1 cellular context compared by ENCODE assay signal in genomic region chr6:148947621-148948444, GRCh38.
TF ChIP-seq lines count a peak whose summit lies in the region.

No MANE protein-coding gene starts in this region.

TF ChIP-seq in HepG2, 621 proteins besides CTCF, POLR2A, EP300 and RAD21 (continued from another document):
- TF ChIP-seq ZNF18 (CRISPR knock-in tag; IDR thresholded peaks at IDR 0.05; ENCODE audit: insufficient replicate concordance) (no peak), MAF1 (CRISPR knock-in tag; IDR thresholded peaks at IDR 0.05; ENCODE audit: borderline replicate concordance) (no peak), ATF2 (CRISPR knock-in tag; IDR thresholded peaks at IDR 0.05) (0 out of 2 replicates have a peak, but pooled peaks have one; percentile 24), ELF1 (CRISPR knock-in tag; IDR thresholded peaks at IDR 0.05) (peak; percentile 22; the same call in 1 of the 2 replicates), EEA1 (CRISPR knock-in tag; IDR thresholded peaks at IDR 0.05; ENCODE audit: borderline replicate concordance) (no peak), BRF2 (CRISPR knock-in tag; IDR thresholded peaks at IDR 0.05) (no peak), FOSL2 (CRISPR knock-in tag; IDR thresholded peaks at IDR 0.05) (0 out of 2 replicates have a peak, but pooled peaks have one; percentile 11), MYNN (CRISPR knock-in tag; IDR thresholded peaks at IDR 0.05; ENCODE audit: low read depth) (0 out of 2 replicates have a peak, but pooled peaks have one; percentile 73), ERF (CRISPR knock-in tag; IDR thresholded peaks at IDR 0.05) (no peak), ZFP62 (CRISPR knock-in tag; IDR thresholded peaks at IDR 0.05) (no peak), ZNF136 (CRISPR knock-in tag; IDR thresholded peaks at IDR 0.05; ENCODE audit: low read depth) (no peak), PAX8 (CRISPR knock-in tag; IDR thresholded peaks at IDR 0.05; ENCODE audit: borderline replicate concordance) (no peak), RFX1 (IDR thresholded peaks at IDR 0.05) (no peak), NBN (conservative IDR thresholded peaks at IDR 0.05) (no peak), ZNF563 (CRISPR knock-in tag; IDR thresholded peaks at IDR 0.05) (no peak), ETV5 (CRISPR knock-in tag; IDR thresholded peaks at IDR 0.05; ENCODE audit: borderline replicate concordance) (0 out of 2 replicates have a peak, but pooled peaks have one; percentile 28), TCF7 (IDR thresholded peaks at IDR 0.05; ENCODE audit: low read depth) (no peak), IRX3 (CRISPR knock-in tag; IDR thresholded peaks at IDR 0.05; ENCODE audit: borderline replicate concordance, low read depth) (no peak), HOXA5 (CRISPR knock-in tag; IDR thresholded peaks at IDR 0.05) (peak; percentile 85; the same call in 1 of the 2 replicates), GABPB1 (CRISPR knock-in tag; IDR thresholded peaks at IDR 0.05) (peak; percentile 27; the same call in 1 of the 2 replicates), ZNF501 (CRISPR knock-in tag; IDR thresholded peaks at IDR 0.05) (0 out of 2 replicates have a peak, but pooled peaks have one; percentile 40), AGO1 (IDR thresholded peaks at IDR 0.05; ENCODE audit: low read depth, low read length, poor library complexity, severe bottlenecking) (no peak), ZNF567 (CRISPR knock-in tag; IDR thresholded peaks at IDR 0.05; ENCODE audit: borderline replicate concordance) (0 out of 2 replicates have a peak, but pooled peaks have one; percentile 67), TSC22D2 (CRISPR knock-in tag; IDR thresholded peaks at IDR 0.05; ENCODE audit: borderline replicate concordance) (peak; percentile 86; the same call in 1 of the 2 replicates), MAX (IDR thresholded peaks at IDR 0.05) (peak; percentile 25; the same call in 1 of the 2 replicates), PCBP1 (IDR thresholded peaks at IDR 0.05; ENCODE audit: borderline replicate concordance, low read depth, low read length) (no peak), GLI4 (CRISPR knock-in tag; IDR thresholded peaks at IDR 0.05; ENCODE audit: borderline replicate concordance) (no peak), IRF2 (CRISPR knock-in tag; IDR thresholded peaks at IDR 0.05) (peak; percentile 68; the same call in 1 of the 2 replicates), SOX13 (IDR thresholded peaks at IDR 0.05) (no peak), SOX13 (CRISPR knock-in tag; conservative IDR thresholded peaks at IDR 0.05 in 1 of 2, IDR thresholded peaks at IDR 0.05 in 1 of 2) (no peak), LCORL (IDR thresholded peaks at IDR 0.05) (no peak), LCORL (CRISPR knock-in tag; IDR thresholded peaks at IDR 0.05) (0 out of 2 replicates have a peak, but pooled peaks have one; percentile 15)
- TF ChIP-seq, protein P1, sequence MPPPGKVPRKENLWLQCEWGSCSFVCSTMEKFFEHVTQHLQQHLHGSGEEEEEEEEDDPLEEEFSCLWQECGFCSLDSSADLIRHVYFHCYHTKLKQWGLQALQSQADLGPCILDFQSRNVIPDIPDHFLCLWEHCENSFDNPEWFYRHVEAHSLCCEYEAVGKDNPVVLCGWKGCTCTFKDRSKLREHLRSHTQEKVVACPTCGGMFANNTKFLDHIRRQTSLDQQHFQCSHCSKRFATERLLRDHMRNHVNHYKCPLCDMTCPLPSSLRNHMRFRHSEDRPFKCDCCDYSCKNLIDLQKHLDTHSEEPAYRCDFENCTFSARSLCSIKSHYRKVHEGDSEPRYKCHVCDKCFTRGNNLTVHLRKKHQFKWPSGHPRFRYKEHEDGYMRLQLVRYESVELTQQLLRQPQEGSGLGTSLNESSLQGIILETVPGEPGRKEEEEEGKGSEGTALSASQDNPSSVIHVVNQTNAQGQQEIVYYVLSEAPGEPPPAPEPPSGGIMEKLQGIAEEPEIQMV (CRISPR knock-in tag; IDR thresholded peaks at IDR 0.05; ENCODE audit: low read depth) = 0 out of 2 replicates have a peak, but pooled peaks have one; percentile 19
- TF ChIP-seq, protein P2, sequence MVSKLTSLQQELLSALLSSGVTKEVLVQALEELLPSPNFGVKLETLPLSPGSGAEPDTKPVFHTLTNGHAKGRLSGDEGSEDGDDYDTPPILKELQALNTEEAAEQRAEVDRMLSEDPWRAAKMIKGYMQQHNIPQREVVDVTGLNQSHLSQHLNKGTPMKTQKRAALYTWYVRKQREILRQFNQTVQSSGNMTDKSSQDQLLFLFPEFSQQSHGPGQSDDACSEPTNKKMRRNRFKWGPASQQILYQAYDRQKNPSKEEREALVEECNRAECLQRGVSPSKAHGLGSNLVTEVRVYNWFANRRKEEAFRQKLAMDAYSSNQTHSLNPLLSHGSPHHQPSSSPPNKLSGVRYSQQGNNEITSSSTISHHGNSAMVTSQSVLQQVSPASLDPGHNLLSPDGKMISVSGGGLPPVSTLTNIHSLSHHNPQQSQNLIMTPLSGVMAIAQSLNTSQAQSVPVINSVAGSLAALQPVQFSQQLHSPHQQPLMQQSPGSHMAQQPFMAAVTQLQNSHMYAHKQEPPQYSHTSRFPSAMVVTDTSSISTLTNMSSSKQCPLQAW (CRISPR knock-in tag; IDR thresholded peaks at IDR 0.05) = 0 out of 2 replicates have a peak, but pooled peaks have one; percentile 20
- TF ChIP-seq, protein P3, sequence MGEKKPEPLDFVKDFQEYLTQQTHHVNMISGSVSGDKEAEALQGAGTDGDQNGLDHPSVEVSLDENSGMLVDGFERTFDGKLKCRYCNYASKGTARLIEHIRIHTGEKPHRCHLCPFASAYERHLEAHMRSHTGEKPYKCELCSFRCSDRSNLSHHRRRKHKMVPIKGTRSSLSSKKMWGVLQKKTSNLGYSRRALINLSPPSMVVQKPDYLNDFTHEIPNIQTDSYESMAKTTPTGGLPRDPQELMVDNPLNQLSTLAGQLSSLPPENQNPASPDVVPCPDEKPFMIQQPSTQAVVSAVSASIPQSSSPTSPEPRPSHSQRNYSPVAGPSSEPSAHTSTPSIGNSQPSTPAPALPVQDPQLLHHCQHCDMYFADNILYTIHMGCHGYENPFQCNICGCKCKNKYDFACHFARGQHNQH (CRISPR knock-in tag; IDR thresholded peaks at IDR 0.05) = peak; percentile 30; the same call in 1 of the 2 replicates
- TF ChIP-seq, protein P4, sequence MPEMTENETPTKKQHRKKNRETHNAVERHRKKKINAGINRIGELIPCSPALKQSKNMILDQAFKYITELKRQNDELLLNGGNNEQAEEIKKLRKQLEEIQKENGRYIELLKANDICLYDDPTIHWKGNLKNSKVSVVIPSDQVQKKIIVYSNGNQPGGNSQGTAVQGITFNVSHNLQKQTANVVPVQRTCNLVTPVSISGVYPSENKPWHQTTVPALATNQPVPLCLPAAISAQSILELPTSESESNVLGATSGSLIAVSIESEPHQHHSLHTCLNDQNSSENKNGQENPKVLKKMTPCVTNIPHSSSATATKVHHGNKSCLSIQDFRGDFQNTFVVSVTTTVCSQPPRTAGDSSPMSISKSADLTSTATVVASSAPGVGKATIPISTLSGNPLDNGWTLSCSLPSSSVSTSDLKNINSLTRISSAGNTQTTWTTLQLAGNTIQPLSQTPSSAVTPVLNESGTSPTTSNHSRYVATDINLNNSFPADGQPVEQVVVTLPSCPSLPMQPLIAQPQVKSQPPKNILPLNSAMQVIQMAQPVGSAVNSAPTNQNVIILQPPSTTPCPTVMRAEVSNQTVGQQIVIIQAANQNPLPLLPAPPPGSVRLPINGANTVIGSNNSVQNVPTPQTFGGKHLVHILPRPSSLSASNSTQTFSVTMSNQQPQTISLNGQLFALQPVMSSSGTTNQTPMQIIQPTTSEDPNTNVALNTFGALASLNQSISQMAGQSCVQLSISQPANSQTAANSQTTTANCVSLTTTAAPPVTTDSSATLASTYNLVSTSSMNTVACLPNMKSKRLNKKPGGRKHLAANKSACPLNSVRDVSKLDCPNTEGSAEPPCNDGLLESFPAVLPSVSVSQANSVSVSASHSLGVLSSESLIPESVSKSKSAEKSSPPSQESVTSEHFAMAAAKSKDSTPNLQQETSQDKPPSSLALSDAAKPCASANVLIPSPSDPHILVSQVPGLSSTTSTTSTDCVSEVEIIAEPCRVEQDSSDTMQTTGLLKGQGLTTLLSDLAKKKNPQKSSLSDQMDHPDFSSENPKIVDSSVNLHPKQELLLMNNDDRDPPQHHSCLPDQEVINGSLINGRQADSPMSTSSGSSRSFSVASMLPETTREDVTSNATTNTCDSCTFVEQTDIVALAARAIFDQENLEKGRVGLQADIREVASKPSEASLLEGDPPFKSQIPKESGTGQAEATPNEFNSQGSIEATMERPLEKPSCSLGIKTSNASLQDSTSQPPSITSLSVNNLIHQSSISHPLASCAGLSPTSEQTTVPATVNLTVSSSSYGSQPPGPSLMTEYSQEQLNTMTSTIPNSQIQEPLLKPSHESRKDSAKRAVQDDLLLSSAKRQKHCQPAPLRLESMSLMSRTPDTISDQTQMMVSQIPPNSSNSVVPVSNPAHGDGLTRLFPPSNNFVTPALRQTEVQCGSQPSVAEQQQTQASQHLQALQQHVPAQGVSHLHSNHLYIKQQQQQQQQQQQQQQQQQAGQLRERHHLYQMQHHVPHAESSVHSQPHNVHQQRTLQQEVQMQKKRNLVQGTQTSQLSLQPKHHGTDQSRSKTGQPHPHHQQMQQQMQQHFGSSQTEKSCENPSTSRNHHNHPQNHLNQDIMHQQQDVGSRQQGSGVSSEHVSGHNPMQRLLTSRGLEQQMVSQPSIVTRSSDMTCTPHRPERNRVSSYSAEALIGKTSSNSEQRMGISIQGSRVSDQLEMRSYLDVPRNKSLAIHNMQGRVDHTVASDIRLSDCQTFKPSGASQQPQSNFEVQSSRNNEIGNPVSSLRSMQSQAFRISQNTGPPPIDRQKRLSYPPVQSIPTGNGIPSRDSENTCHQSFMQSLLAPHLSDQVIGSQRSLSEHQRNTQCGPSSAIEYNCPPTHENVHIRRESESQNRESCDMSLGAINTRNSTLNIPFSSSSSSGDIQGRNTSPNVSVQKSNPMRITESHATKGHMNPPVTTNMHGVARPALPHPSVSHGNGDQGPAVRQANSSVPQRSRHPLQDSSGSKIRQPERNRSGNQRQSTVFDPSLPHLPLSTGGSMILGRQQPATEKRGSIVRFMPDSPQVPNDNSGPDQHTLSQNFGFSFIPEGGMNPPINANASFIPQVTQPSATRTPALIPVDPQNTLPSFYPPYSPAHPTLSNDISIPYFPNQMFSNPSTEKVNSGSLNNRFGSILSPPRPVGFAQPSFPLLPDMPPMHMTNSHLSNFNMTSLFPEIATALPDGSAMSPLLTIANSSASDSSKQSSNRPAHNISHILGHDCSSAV (CRISPR knock-in tag; IDR thresholded peaks at IDR 0.05; ENCODE audit: borderline replicate concordance) = no peak
- TF ChIP-seq, protein P5, sequence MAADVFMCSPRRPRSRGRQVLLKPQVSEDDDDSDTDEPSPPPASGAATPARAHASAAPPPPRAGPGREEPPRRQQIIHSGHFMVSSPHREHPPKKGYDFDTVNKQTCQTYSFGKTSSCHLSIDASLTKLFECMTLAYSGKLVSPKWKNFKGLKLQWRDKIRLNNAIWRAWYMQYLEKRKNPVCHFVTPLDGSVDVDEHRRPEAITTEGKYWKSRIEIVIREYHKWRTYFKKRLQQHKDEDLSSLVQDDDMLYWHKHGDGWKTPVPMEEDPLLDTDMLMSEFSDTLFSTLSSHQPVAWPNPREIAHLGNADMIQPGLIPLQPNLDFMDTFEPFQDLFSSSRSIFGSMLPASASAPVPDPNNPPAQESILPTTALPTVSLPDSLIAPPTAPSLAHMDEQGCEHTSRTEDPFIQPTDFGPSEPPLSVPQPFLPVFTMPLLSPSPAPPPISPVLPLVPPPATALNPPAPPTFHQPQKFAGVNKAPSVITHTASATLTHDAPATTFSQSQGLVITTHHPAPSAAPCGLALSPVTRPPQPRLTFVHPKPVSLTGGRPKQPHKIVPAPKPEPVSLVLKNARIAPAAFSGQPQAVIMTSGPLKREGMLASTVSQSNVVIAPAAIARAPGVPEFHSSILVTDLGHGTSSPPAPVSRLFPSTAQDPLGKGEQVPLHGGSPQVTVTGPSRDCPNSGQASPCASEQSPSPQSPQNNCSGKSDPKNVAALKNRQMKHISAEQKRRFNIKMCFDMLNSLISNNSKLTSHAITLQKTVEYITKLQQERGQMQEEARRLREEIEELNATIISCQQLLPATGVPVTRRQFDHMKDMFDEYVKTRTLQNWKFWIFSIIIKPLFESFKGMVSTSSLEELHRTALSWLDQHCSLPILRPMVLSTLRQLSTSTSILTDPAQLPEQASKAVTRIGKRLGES (CRISPR knock-in tag; IDR thresholded peaks at IDR 0.05; ENCODE audit: borderline replicate concordance) = no peak
